28 cellular contexts compared by ENCODE assay signal in the genomic region with DNA sequence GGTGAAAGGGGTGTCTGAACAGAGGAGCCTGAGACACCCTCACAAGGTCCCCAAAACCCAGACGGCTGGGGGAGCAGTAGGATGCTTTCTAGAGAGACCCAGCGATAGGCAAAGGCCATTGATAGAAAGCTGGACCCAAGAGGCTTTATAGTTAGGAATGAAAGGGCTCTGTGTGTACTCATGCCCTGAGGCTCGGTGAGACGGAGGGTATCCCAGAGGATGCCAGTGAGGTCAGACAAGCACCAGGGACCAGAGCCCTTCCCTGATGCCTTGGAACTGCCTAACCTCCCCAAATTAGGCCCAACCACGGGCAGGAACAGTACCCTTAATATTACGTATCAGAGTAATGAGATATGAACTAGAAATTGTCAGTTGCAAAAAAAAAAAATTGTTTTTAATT. TPM values are rescaled to one million over a fixed set of nuclear protein-coding genes. Genes with fewer than 3 reads are reported as not detected.
"Had no signal": no experiment of that assay in that cellular context is flagged by ENCODE, and none has a peak within 500 bp of the region (broad histone marks: within the 10 kb centered on the region; RNA-seq: fewer than 3 reads in every experiment).

No MANE protein-coding gene starts in this region.

- H3K4me3 Mint-ChIP-seq: naive thymus-derived CD4-positive, alpha-beta T cell; natural killer cell; nephron; stimulated activated effector memory CD8-positive, alpha-beta T cell treated with anti-CD3 and anti-CD28 coated beads, Interleukin-12 subunit alpha, Interleukin-12 subunit beta, amount 100 ng/mL, for 72 hours; stimulated activated naive B cell treated with anti-CD40 and anti-IgM and Interleukin-4, amounts not matched to agents 10 μg/mL and 1 μg/mL and 100 μg/mL, for 72 hours; stimulated activated naive CD8-positive, alpha-beta T cell treated with anti-CD3 and anti-CD28 coated beads, Interleukin-15, Interleukin-2, amounts not matched to agents 100 ng/mL and 50 ng/mL, for 24 hours; type B pancreatic cell had no signal

- DNase-seq: naive thymus-derived CD4-positive, alpha-beta T cell; natural killer cell; nucleus accumbens; ovary; posterior cingulate gyrus; psoas muscle; right cardiac atrium; right lobe of liver; sigmoid colon; small intestine; stimulated activated CD4-positive, alpha-beta T cell treated with anti-CD3 and anti-CD28 coated beads, Interleukin-15, amount 100 ng/mL, for 24 hours; stimulated activated CD4-positive, alpha-beta T cell treated with anti-CD3 and anti-CD28 coated beads, Interleukin-2, amount 100 ng/mL, for 24 hours; stimulated activated CD4-positive, alpha-beta T cell treated with anti-CD3 and anti-CD28 coated beads, Interleukin-2, amount 100 ng/mL, for 48 hours; stimulated activated CD4-positive, alpha-beta T cell treated with anti-CD3 and anti-CD28 coated beads, Interleukin-4, amount 100 ng/mL, for 24 hours; stimulated activated naive B cell treated with anti-CD40 and anti-IgM and Interleukin-4, amounts not matched to agents 10 μg/mL and 1 μg/mL and 100 μg/mL, for 72 hours; stimulated activated naive CD4-positive, alpha-beta T cell treated with Interleukin-2 at 50 U/mL for 16 hours; stomach; thyroid gland; transverse colon had no signal

- H3K36me3 Mint-ChIP-seq: naive thymus-derived CD4-positive, alpha-beta T cell; stimulated activated effector memory CD8-positive, alpha-beta T cell treated with anti-CD3 and anti-CD28 coated beads, Interleukin-12 subunit alpha, Interleukin-12 subunit beta, amount 100 ng/mL, for 72 hours; stimulated activated naive B cell treated with anti-CD40 and anti-IgM and Interleukin-4, amounts not matched to agents 10 μg/mL and 1 μg/mL and 100 μg/mL, for 72 hours; type B pancreatic cell had no signal

- H3K27me3 ChIP-seq: neutrophil, ovary, right lobe of liver, sigmoid colon, stomach, thyroid gland, transverse colon, vagina had no signal

- H3K36me3 ChIP-seq: neutrophil, ovary, right lobe of liver, sigmoid colon, stomach, thoracic aorta, thyroid gland, transverse colon, vagina had no signal

- ATAC-seq: naive thymus-derived CD4-positive, alpha-beta T cell; natural killer cell; psoas muscle; right cardiac atrium; right lobe of liver; stimulated activated effector memory CD8-positive, alpha-beta T cell treated with anti-CD3 and anti-CD28 coated beads, Interleukin-12 subunit alpha, Interleukin-12 subunit beta, amount 100 ng/mL, for 72 hours; stimulated activated naive B cell treated with anti-CD40 and anti-IgM and Interleukin-4, amounts not matched to agents 10 μg/mL and 1 μg/mL and 100 μg/mL, for 72 hours had no signal

- H3K9me3 ChIP-seq: neutrophil, ovary, psoas muscle, right lobe of liver, sigmoid colon, stomach, thoracic aorta, thyroid gland, transverse colon, vagina had no signal

- H3K9me3 Mint-ChIP-seq: naive thymus-derived CD4-positive, alpha-beta T cell; natural killer cell; nephron; stimulated activated effector memory CD8-positive, alpha-beta T cell treated with anti-CD3 and anti-CD28 coated beads, Interleukin-12 subunit alpha, Interleukin-12 subunit beta, amount 100 ng/mL, for 72 hours; stimulated activated naive B cell treated with anti-CD40 and anti-IgM and Interleukin-4, amounts not matched to agents 10 μg/mL and 1 μg/mL and 100 μg/mL, for 72 hours; stimulated activated naive CD8-positive, alpha-beta T cell treated with anti-CD3 and anti-CD28 coated beads, Interleukin-15, Interleukin-2, amounts not matched to agents 100 ng/mL and 50 ng/mL, for 24 hours; type B pancreatic cell had no signal

- H3K27ac Mint-ChIP-seq: naive thymus-derived CD4-positive, alpha-beta T cell; natural killer cell; nephron; progenitor cell of endocrine pancreas; stimulated activated effector memory CD8-positive, alpha-beta T cell treated with anti-CD3 and anti-CD28 coated beads, Interleukin-12 subunit alpha, Interleukin-12 subunit beta, amount 100 ng/mL, for 72 hours; stimulated activated naive B cell treated with anti-CD40 and anti-IgM and Interleukin-4, amounts not matched to agents 10 μg/mL and 1 μg/mL and 100 μg/mL, for 72 hours; stimulated activated naive CD8-positive, alpha-beta T cell treated with anti-CD3 and anti-CD28 coated beads, Interleukin-15, Interleukin-2, amounts not matched to agents 100 ng/mL and 50 ng/mL, for 24 hours; type B pancreatic cell had no signal

- H3K4me1 ChIP-seq: parathyroid adenoma, psoas muscle, right lobe of liver, sigmoid colon, stomach, thyroid gland, transverse colon, vagina had no signal

- H3K4me3 ChIP-seq: ovary, psoas muscle, right lobe of liver, sigmoid colon, stomach, thoracic aorta, thyroid gland, transverse colon, vagina had no signal

- H3K27me3 Mint-ChIP-seq: progenitor cell of endocrine pancreas had no signal

- H3K27ac ChIP-seq: neutrophil, ovary, parathyroid adenoma, psoas muscle, right lobe of liver, sigmoid colon, stomach, thoracic aorta, thyroid gland, transverse colon, vagina had no signal

- H3K4me1 Mint-ChIP-seq: naive thymus-derived CD4-positive, alpha-beta T cell; natural killer cell; nephron; stimulated activated effector memory CD8-positive, alpha-beta T cell treated with anti-CD3 and anti-CD28 coated beads, Interleukin-12 subunit alpha, Interleukin-12 subunit beta, amount 100 ng/mL, for 72 hours; stimulated activated naive B cell treated with anti-CD40 and anti-IgM and Interleukin-4, amounts not matched to agents 10 μg/mL and 1 μg/mL and 100 μg/mL, for 72 hours had no signal

RNA-seq across cellular contexts. Expression of a gene that starts 48.6 kb away (rescaled TPM):
- total RNA-seq: sigmoid colon, thoracic aorta had no signal

RNA-seq across cellular contexts. Expression of a gene that starts 56.9 kb away (rescaled TPM):
- total RNA-seq: progenitor cell of endocrine pancreas, transverse colon had no signal
- polyA plus RNA-seq: naive thymus-derived CD4-positive, alpha-beta T cell had no signal
